1 cellular context compared by ENCODE assay signal in genomic region chr21:43361127-43361492, GRCh38.
A peak's percentile ranks its signal among the peaks of the same experiment; 100 is the strongest.
TF ChIP-seq lines count a peak whose summit lies in the region.

No MANE protein-coding gene starts in this region.

TF ChIP-seq in K562, 482 proteins besides CTCF, POLR2A, EP300 and RAD21 (continued from another document):
- TF ChIP-seq UBTF (IDR thresholded peaks at IDR 0.05; ENCODE audit: borderline replicate concordance in 1 of 2, low read depth in 2 of 2, low read length in 2 of 2) = 0 out of 4 replicates have a peak, but pooled peaks of 1 of the 2 experiments have one; percentile 16
- TF ChIP-seq HMG20B (CRISPR knock-in tag; IDR thresholded peaks at IDR 0.05) = no peak
- TF ChIP-seq KLF6 (CRISPR knock-in tag; IDR thresholded peaks at IDR 0.05; ENCODE audit: borderline replicate concordance) = no peak
- TF ChIP-seq, protein P1, sequence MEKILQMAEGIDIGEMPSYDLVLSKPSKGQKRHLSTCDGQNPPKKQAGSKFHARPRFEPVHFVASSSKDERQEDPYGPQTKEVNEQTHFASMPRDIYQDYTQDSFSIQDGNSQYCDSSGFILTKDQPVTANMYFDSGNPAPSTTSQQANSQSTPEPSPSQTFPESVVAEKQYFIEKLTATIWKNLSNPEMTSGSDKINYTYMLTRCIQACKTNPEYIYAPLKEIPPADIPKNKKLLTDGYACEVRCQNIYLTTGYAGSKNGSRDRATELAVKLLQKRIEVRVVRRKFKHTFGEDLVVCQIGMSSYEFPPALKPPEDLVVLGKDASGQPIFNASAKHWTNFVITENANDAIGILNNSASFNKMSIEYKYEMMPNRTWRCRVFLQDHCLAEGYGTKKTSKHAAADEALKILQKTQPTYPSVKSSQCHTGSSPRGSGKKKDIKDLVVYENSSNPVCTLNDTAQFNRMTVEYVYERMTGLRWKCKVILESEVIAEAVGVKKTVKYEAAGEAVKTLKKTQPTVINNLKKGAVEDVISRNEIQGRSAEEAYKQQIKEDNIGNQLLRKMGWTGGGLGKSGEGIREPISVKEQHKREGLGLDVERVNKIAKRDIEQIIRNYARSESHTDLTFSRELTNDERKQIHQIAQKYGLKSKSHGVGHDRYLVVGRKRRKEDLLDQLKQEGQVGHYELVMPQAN (IDR thresholded peaks at IDR 0.05; ENCODE audit: borderline replicate concordance) = no peak
